In the genomic region with DNA sequence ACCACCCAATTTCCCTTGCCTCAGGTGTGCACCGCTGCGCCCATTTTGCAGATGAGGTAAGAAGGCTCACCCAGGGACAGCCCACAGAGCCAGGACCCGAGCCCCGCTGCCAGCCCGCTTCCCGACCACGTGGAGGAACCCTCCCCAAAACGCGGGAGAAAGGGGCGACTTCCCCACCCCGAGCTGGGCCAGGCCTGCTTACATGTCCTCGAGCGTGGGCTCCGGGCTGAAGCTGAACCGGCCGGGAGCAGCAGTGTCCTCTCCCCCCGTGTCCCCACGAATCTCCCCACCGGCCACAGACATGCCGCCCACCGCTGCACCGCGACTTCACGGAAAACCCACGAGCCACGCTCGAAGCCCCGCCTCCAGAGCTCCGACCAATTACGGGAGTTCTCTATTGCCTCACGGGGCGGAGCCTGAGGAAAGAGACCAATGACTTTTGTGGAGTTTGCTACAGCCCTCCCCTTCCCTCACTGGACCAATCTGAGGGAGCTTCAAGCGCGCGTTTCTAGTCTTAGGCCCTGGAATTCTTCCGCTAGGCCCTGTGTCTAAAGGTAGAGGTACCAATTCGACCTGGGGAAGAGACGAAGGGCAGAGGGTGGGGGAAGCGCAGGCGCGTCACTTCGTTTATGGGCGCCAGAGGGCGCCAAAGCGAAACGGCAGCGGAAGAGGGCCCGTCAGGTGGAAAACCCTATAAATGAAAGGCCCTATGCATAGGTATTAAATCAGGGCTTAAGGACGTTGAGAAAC, we compare ENCODE assay signal across 8 cellular contexts. TPM values are rescaled to one million over a fixed set of nuclear protein-coding genes. Genes with fewer than 3 reads are reported as not detected.
A peak's percentile ranks its signal among the peaks of the same experiment; 100 is the strongest.
DNase-seq lines count a peak whose midpoint lies in the region; ATAC-seq and TF ChIP-seq lines count a peak whose summit lies in the region.

A gene (minus strand): TSS at position 353 of the 750 bp plus-strand sequence. CDS start 50 bp downstream, at position 303.

- peak within 1 kb of the TSS; percentile 85 for H3K4me3 ChIP-seq in OCI-LY3 (ENCODE audit: low read length)
- H3K4me3 ChIP-seq in mucosa of descending colon: peak within 1 kb of the TSS; percentile 40

- peaks cover 14% of the 10 kb centered on the region for H3K36me3 ChIP-seq in OCI-LY3 (replicated peaks; ENCODE audit: low read depth, low read length)
- H3K36me3 ChIP-seq in mucosa of descending colon (ENCODE audit: low read depth): no peaks in the 10 kb centered on the region

- peaks cover 42% of the 10 kb centered on the region for H3K79me2 ChIP-seq in OCI-LY3 (ENCODE audit: low read length)

- ATAC-seq in GM21526 (IDR thresholded peaks at IDR 0.05; ENCODE audit: low FRiP score, unreplicated experiment) (peak; percentile 85), mucosa of descending colon (peak; percentile 97)

- peak within 1 kb of the TSS; percentile 86 for H3K9ac ChIP-seq in OCI-LY3 (ENCODE audit: low read length)

- no peaks in the 10 kb centered on the region for H3K9me3 ChIP-seq in OCI-LY3 (ENCODE audit: insufficient read depth, low read length)
- no peaks in the 10 kb centered on the region for H3K9me3 ChIP-seq in mucosa of descending colon

- H3K4me1 ChIP-seq in OCI-LY3 (ENCODE audit: low read length): peaks cover 13% of the 10 kb centered on the region
- peaks cover 11% of the 10 kb centered on the region for H3K4me1 ChIP-seq in mucosa of descending colon (ENCODE audit: low read depth)

- TF ChIP-seq CTCF in OCI-LY3 (IDR thresholded peaks at IDR 0.05; ENCODE audit: low read depth, low read length) (peak; percentile 85), mucosa of descending colon (IDR thresholded peaks at IDR 0.05) (peak; percentile 68)

- intact Hi-C loops in mucosa of descending colon (cut with DNase I, micrococcal nuclease): no loop called here

- H3K4me2 ChIP-seq in OCI-LY3 (ENCODE audit: low read length): peak within 1 kb of the TSS; percentile 85

- no peaks in the 10 kb centered on the region for H3K27me3 ChIP-seq in OCI-LY3 (ENCODE audit: low read depth, low read length)

- H3K27ac ChIP-seq in OCI-LY3 (ENCODE audit: low read length) (peak within 1 kb of the TSS; percentile 59), epithelial cell of prostate (peak within 1 kb of the TSS; percentile 36)

- peak; percentile 97 for DNase-seq in DMS114 treated with DMSO at 0.1 percent for 48 hours (lab: John Stamatoyannopoulos, UW; ENCODE audit: unreplicated experiment)
- peak; percentile 91 for DNase-seq in HuH-7.5 (ENCODE audit: low spot score)
- DNase-seq in activated T-cell treated with anti-CD3 and anti-CD28 coated beads for 1 hour (ENCODE audit: low read depth): peak; percentile 90
- DNase-seq in epithelial cell of prostate (ENCODE audit: low read depth, low spot score): peak; percentile 98
- peak; percentile 95 to 98 (median 96) for DNase-seq in mucosa of descending colon
- DNase-seq in stimulated activated CD8-positive, alpha-beta memory T cell treated with anti-CD3 and anti-CD28 coated beads, Interleukin-4, amount 100 ng/mL, for 24 hours (ENCODE audit: low read depth): peak; percentile 92

- H4K20me1 ChIP-seq in OCI-LY3 (ENCODE audit: insufficient read depth, low read length): no peaks in the 10 kb centered on the region

- H2AFZ ChIP-seq in OCI-LY3 (ENCODE audit: low read depth, low read length): peak within 1 kb of the TSS; percentile 89

RNA-seq across cellular contexts. Expression of the gene that starts here (rescaled TPM):
- 10 to 100 TPM; 43.7 to 95.8 (median 89.1) TPM for total RNA-seq in mucosa of descending colon

Comparison
In these comparisons a context has a peak if more than half of its experiments do, and no peak if none do; other contexts are left out.
1. Peak in every context shown above with its lines: DNase-seq, ATAC-seq, H3K4me3 ChIP-seq and H3K27ac ChIP-seq.